Comparison of ENCODE assay signal across 8 cellular contexts in the genomic region with DNA sequence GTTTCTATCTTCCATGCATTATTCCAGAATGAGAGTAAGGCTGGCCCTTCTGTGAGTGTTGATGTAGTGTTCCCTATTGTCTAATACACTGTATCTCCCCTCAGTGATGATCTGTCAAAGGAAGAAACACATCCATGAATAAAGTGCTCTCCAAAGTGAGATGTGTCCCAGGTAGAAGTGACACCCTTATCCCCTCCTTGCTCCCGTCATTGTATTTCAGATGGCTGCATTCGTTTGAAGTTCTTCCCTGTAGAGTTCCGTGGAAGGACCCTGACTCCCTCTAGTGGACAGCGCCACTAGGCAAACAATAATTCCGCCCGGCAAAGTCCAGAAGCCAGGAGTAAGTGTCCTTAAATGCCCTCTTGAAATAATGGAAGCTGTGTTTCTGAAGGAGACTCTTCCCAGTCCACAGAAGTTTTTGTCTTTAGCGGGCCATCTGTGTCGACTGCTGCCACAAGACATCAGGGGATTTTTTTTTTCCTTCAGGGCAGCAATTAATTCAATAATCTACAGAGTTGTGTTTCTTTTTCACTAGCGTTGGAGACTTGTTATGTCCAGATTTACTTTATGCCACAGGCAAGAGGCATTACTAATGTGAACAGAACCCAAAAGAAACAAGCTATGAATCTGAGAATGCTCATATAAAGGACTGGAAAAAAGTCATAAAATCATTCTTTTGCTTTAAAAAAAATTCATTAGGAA.
DNase-seq lines count a peak whose midpoint lies in the region; ATAC-seq lines count a peak whose summit lies in the region.

No MANE protein-coding gene starts in this region.

- CTCF ChIA-PET in activated CD4-positive, alpha-beta memory T cell treated with anti-CD3 and anti-CD28 coated beads, Interleukin-2, amount 10 ng/mL, durations not matched to agents 7 days and 5 days (lab: Charles Lee): interaction anchor here (0.5 to 2.3 kb wide), 12 partner anchors 9 to 463 kb away, joined by 3 to 20 read pairs (median 4); a partner anchor contains a TSS

- no peak overlapping the region for H3K27ac Mint-ChIP-seq in activated CD4-positive, alpha-beta memory T cell treated with anti-CD3 and anti-CD28 coated beads, Interleukin-2, amount 10 ng/mL, durations not matched to agents 7 days and 5 days
- no peak overlapping the region for H3K27ac Mint-ChIP-seq in effector memory CD8-positive, alpha-beta T cell

- H3K36me3 ChIP-seq in mesendoderm (ENCODE audit: control insufficient read depth, insufficient read depth, low read length): no peaks in the 10 kb centered on the region

- H3K4me1 ChIP-seq in mesendoderm (ENCODE audit: control insufficient read depth, low read depth, low read length): no peaks in the 10 kb centered on the region

- H3K27me3 ChIP-seq in mesendoderm (ENCODE audit: insufficient read depth, low read length, poor library complexity): no peaks in the 10 kb centered on the region

- peaks cover 8% of the 10 kb centered on the region for H3K4me1 Mint-ChIP-seq in activated CD4-positive, alpha-beta memory T cell treated with anti-CD3 and anti-CD28 coated beads, Interleukin-2, amount 10 ng/mL, durations not matched to agents 7 days and 5 days
- peaks cover 2 to 4% of the 10 kb centered on the region in 2 donors for H3K4me1 Mint-ChIP-seq in effector memory CD8-positive, alpha-beta T cell (ENCODE audit: low read depth in 2 of 2)

- no peak overlapping the region for H4K8ac ChIP-seq in mesendoderm (ENCODE audit: low read depth, low read length)

- no peaks in the 10 kb centered on the region for H3K79me1 ChIP-seq in mesendoderm (ENCODE audit: low read length)

- no peak overlapping the region for H3K18ac ChIP-seq in mesendoderm (ENCODE audit: low read length)

- no peak overlapping the region for H3K4ac ChIP-seq in mesendoderm (ENCODE audit: low read depth, low read length)

- no peak overlapping the region for H2AK5ac ChIP-seq in mesendoderm (ENCODE audit: low read length)

- H3K4me2 ChIP-seq in mesendoderm (ENCODE audit: low read length): no peak overlapping the region

- no peak overlapping the region for H2BK120ac ChIP-seq in mesendoderm (ENCODE audit: low read depth, low read length)

- H3K4me3 Mint-ChIP-seq in activated CD4-positive, alpha-beta memory T cell treated with anti-CD3 and anti-CD28 coated beads, Interleukin-2, amount 10 ng/mL, durations not matched to agents 7 days and 5 days: no peak overlapping the region
- H3K4me3 Mint-ChIP-seq in effector memory CD8-positive, alpha-beta T cell: no peak overlapping the region

- peak; percentile 55 for DNase-seq in COLO668 (lab: John Stamatoyannopoulos, UW; ENCODE audit: unreplicated experiment)
- DNase-seq in NCI-H774 (lab: John Stamatoyannopoulos, UW): peak; percentile 82
- peak; percentile 60 for DNase-seq in activated CD4-positive, alpha-beta memory T cell treated with anti-CD3 and anti-CD28 coated beads, Interleukin-2, amount 10 ng/mL, durations not matched to agents 7 days and 5 days
- DNase-seq in effector memory CD8-positive, alpha-beta T cell: peak; percentile 36 to 52 (median 48)
- peak; percentile 88 for DNase-seq in mesendoderm
- peak; percentile 35 for DNase-seq in stimulated activated CD8-positive, alpha-beta memory T cell treated with anti-CD3 and anti-CD28 coated beads, Interleukin-4, amount 100 ng/mL, for 24 hours (ENCODE audit: low read depth)

- no peak overlapping the region for H2BK5ac ChIP-seq in mesendoderm (ENCODE audit: low read length)

- WGBS in mesendoderm (ENCODE audit: extremely low coverage, insufficient coverage, low lambda C conversion rate): no CpG with 5 or more reads among the region's 9 CpGs

- H3K4me3 ChIP-seq in mesendoderm (ENCODE audit: low read length): no peak overlapping the region

- no peaks in the 10 kb centered on the region for H3K9me3 Mint-ChIP-seq in activated CD4-positive, alpha-beta memory T cell treated with anti-CD3 and anti-CD28 coated beads, Interleukin-2, amount 10 ng/mL, durations not matched to agents 7 days and 5 days
- H3K9me3 Mint-ChIP-seq in effector memory CD8-positive, alpha-beta T cell: no peaks in the 10 kb centered on the region

- no peak overlapping the region for H3K27ac ChIP-seq in mesendoderm (ENCODE audit: low read depth, low read length)

- H3K9ac ChIP-seq in mesendoderm (ENCODE audit: low read length): no peak overlapping the region

- no peak overlapping the region for H2BK15ac ChIP-seq in mesendoderm (replicated peaks; ENCODE audit: low read depth)

- no peaks in the 10 kb centered on the region for H3K36me3 Mint-ChIP-seq in activated CD4-positive, alpha-beta memory T cell treated with anti-CD3 and anti-CD28 coated beads, Interleukin-2, amount 10 ng/mL, durations not matched to agents 7 days and 5 days (ENCODE audit: low read depth)
- H3K36me3 Mint-ChIP-seq in effector memory CD8-positive, alpha-beta T cell (ENCODE audit: insufficient read depth): no peaks in the 10 kb centered on the region

- no peak overlapping the region for H4K5ac ChIP-seq in mesendoderm (ENCODE audit: low read length)

- H3K23ac ChIP-seq in mesendoderm (ENCODE audit: low read length): no peak overlapping the region

- POLR2A ChIA-PET in activated CD4-positive, alpha-beta memory T cell treated with anti-CD3 and anti-CD28 coated beads, Interleukin-2, amount 10 ng/mL, durations not matched to agents 7 days and 5 days (lab: Charles Lee): interaction anchor here (1.1 kb wide), 1 partner anchor 438 kb away, joined by 3 read pairs; no protein-coding TSS in a partner anchor

- peak; percentile 86 for ATAC-seq in GM19467 (IDR thresholded peaks at IDR 0.05; ENCODE audit: unreplicated experiment)
- ATAC-seq in HG03575 (IDR thresholded peaks at IDR 0.05; ENCODE audit: extremely low read depth, insufficient number of reproducible peaks, low FRiP score, unreplicated experiment): peak; percentile 80
- peak; percentile 73 for ATAC-seq in effector memory CD8-positive, alpha-beta T cell (replicated peaks)

- H3K79me2 ChIP-seq in mesendoderm (ENCODE audit: control insufficient read depth, insufficient read depth, low read length): no peaks in the 10 kb centered on the region

- no peak overlapping the region for H3K56ac ChIP-seq in mesendoderm (ENCODE audit: low read length)

- H3K27me3 Mint-ChIP-seq in activated CD4-positive, alpha-beta memory T cell treated with anti-CD3 and anti-CD28 coated beads, Interleukin-2, amount 10 ng/mL, durations not matched to agents 7 days and 5 days: peaks cover 15% of the 10 kb centered on the region
- H3K27me3 Mint-ChIP-seq in effector memory CD8-positive, alpha-beta T cell: peaks cover 23 to 24% of the 10 kb centered on the region in 2 donors

Comparison
In these comparisons a context has a peak if more than half of its experiments do, and no peak if none do; other contexts are left out.
1. DNase-seq: peak in every context shown above with its lines; median percentile 88 in mesendoderm; 82 in NCI-H774; 60 in activated CD4-positive, alpha-beta memory T cell treated with anti-CD3 and anti-CD28 coated beads, Interleukin-2, amount 10 ng/mL, durations not matched to agents 7 days and 5 days; 55 in COLO668; 48 in effector memory CD8-positive, alpha-beta T cell; 35 in stimulated activated CD8-positive, alpha-beta memory T cell treated with anti-CD3 and anti-CD28 coated beads, Interleukin-4, amount 100 ng/mL, for 24 hours.